ENCODE assay signal across 33 cellular contexts in the genomic region with DNA sequence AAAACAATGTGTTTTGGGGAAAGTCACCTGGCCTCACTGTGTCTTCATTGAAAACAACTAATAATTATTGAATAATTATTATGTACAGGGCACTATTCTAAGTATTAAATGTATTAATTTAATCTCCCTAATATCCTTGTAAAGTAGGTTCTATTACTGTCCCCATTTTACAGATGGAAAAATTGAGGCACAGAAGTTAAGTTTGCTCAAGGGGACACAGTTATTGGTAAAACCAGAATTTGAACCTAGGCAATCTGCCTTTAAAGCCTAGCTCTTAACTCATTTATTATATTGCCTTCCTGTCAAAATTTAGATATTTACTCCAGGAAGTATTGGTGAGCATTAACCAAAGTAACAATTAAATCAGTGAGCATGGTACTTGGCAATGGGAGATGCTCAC.
"Had no signal": no experiment of that assay in that cellular context is flagged by ENCODE, and none has a peak within 500 bp of the region (broad histone marks: within the 10 kb centered on the region; RNA-seq: fewer than 3 reads in every experiment).

No MANE protein-coding gene starts in this region.

- H3K4me1 ChIP-seq: ascending aorta, breast epithelium had no signal

- DNase-seq: activated effector memory CD4-positive, alpha-beta T cell treated with anti-CD3 and anti-CD28 coated beads, Interleukin-2, amount 50 U/mL, for 16 hours; activated effector memory CD4-positive, alpha-beta T cell treated with Interleukin-2 at 50 U/mL for 16 hours; activated gamma-delta T cell; activated gamma-delta T cell treated with Interleukin-2 at 50 U/mL for 16 hours; activated naive CD4-positive, alpha-beta T cell; activated naive CD4-positive, alpha-beta T cell treated with anti-CD3 and anti-CD28 coated beads for 36 hours; activated naive CD4-positive, alpha-beta T cell treated with anti-CD3 and anti-CD28 coated beads, Interleukin-2, amount 10 ng/mL, durations not matched to agents 7 days and 5 days; activated naive CD4-positive, alpha-beta T cell treated with anti-CD3 and anti-CD28 coated beads, Interleukin-2, amount 50 U/mL, for 16 hours; activated naive CD4-positive, alpha-beta T cell treated with Interleukin-2 at 50 U/mL for 16 hours; activated naive CD8-positive, alpha-beta T cell treated with anti-CD3 and anti-CD28 coated beads for 36 hours; activated naive CD8-positive, alpha-beta T cell treated with anti-CD3 and anti-CD28 coated beads, Interleukin-2, amount 10 ng/mL, durations not matched to agents 7 days and 5 days; activated naive CD8-positive, alpha-beta T cell treated with anti-CD3 and anti-CD28 coated beads, Interleukin-2, amount 50 U/mL, for 24 hours; activated T-cell treated with anti-CD3 and anti-CD28 coated beads, Interleukin-2, amount 50 U/mL, for 24 hours; activated T-cell treated with anti-CD3 and anti-CD28 coated beads, Interleukin-2, amount 50 U/mL, for 4 hours; activated T-cell treated with anti-CD3 and anti-CD28 coated beads, Interleukin-2, amount 50 U/mL, for 48 hours; activated T-cell treated with anti-CD3 and anti-CD28 coated beads, Interleukin-2, amount 50 U/mL, for 72 hours; adrenal gland; amniotic stem cell; amygdala; anterior cingulate cortex; aorta; body of pancreas; brain microvascular endothelial cell; caudate nucleus; central memory CD4-positive, alpha-beta T cell; cerebellar nuclear complex had no signal

- ATAC-seq: activated naive CD4-positive, alpha-beta T cell treated with anti-CD3 and anti-CD28 coated beads, Interleukin-2, amount 50 U/mL, for 72 hours; activated naive CD8-positive, alpha-beta T cell treated with anti-CD3 and anti-CD28 coated beads, Interleukin-2, amount 50 U/mL, for 24 hours; activated T-cell treated with anti-CD3 and anti-CD28 coated beads, Interleukin-2, amount 50 U/mL, for 4 hours; activated T-cell treated with anti-CD3 and anti-CD28 coated beads, Interleukin-2, amount 50 U/mL, for 72 hours; activated T-helper 17 cell treated with anti-CD3 and anti-CD28 coated beads, Interleukin-2, amount 50 U/mL, for 72 hours; body of pancreas had no signal

- FAIRE-seq: astrocyte, bronchial epithelial cell had no signal

- H3K4me3 ChIP-seq: adrenal gland, ascending aorta, body of pancreas, breast epithelium, cardiac muscle cell had no signal

- H3K27ac ChIP-seq: adrenal gland, ascending aorta, body of pancreas, brain microvascular endothelial cell, breast epithelium, cardiac muscle cell had no signal

- H3K36me3 ChIP-seq: adrenal gland, brain microvascular endothelial cell, breast epithelium had no signal

- H3K27me3 ChIP-seq: adrenal gland, ascending aorta, body of pancreas, brain microvascular endothelial cell, breast epithelium, cardiac muscle cell had no signal

- H3K9me3 ChIP-seq: adrenal gland, ascending aorta, body of pancreas, breast epithelium had no signal
